ENCODE assay signal across 17 cellular contexts in genomic region chr13:20168396-20168795, GRCh38. TPM values are rescaled to one million over a fixed set of nuclear protein-coding genes. Genes with fewer than 3 reads are reported as not detected.
DNase-seq lines count a peak whose midpoint lies in the region; ATAC-seq and TF ChIP-seq lines count a peak whose summit lies in the region.
"Had no signal": no experiment of that assay in that cellular context is flagged by ENCODE, and none has a peak within 500 bp of the region (broad histone marks: within the 10 kb centered on the region; RNA-seq: fewer than 3 reads in every experiment).

No MANE protein-coding gene starts in this region.

- POLR2A ChIA-PET in PC-3 (lab: Charles Lee; ENCODE audit: unreplicated experiment) = no interaction called here

- peak; percentile 34 for DNase-seq in NCI-H748 (lab: John Stamatoyannopoulos, UW; ENCODE audit: unreplicated experiment)
- no peak for DNase-seq in NCI-H748 treated with DMSO at 0.1 percent for 48 hours (lab: John Stamatoyannopoulos, UW)
- DNase-seq in PC-3 = peak; percentile 39
- DNase-seq in left lobe of liver (ENCODE audit: low spot score) = no peak
- DNase-seq in left cardiac atrium = no peak
- no peak for DNase-seq in activated effector memory CD4-positive, alpha-beta T cell treated with Interleukin-2 at 50 U/mL for 16 hours
- DNase-seq: AML-193; CD4-positive, alpha-beta memory T cell; DMS153; DMS79; GDM1; HCEC 1CT had no signal

- no peaks in the 10 kb centered on the region for H3K9me2 ChIP-seq in PC-3 (replicated peaks; ENCODE audit: low read length)

- no peak overlapping the region for H3K9ac ChIP-seq in PC-3 (ENCODE audit: low read length)

- ATAC-seq in PC-3 = no peak
- peak; percentile 71 for ATAC-seq in left lobe of liver
- ATAC-seq in left cardiac atrium = no peak
- ATAC-seq: A549, GM23338 had no signal

- no peaks in the 10 kb centered on the region for H3K36me3 ChIP-seq in PC-3 (ENCODE audit: low read depth, low read length)

- H4K20me1 ChIP-seq in PC-3 (ENCODE audit: low read length) = no peaks in the 10 kb centered on the region

- H3K4me1 ChIP-seq in PC-3 (ENCODE audit: insufficient read depth, low read length) = peaks cover 29% of the 10 kb centered on the region
- H3K4me1 ChIP-seq: A549 had no signal

- no TSS peak for BruUV-seq in PC-3 (replicated peaks; lab: Mats Ljungman, UMichigan)

- H3K27ac ChIP-seq in C4-2B = peak overlapping the region; percentile 3
- H3K27ac ChIP-seq in PC-3 (ENCODE audit: low read length) = no peak overlapping the region
- H3K27ac ChIP-seq: 22Rv1, A549, HL-60 had no signal

- no peak overlapping the region for H3K4me2 ChIP-seq in PC-3 (ENCODE audit: low read length)
- H3K4me2 ChIP-seq: A549, GM23338 had no signal

- H3K79me2 ChIP-seq in PC-3 (ENCODE audit: low read length) = no peaks in the 10 kb centered on the region

- no peak overlapping the region for H2AFZ ChIP-seq in PC-3 (ENCODE audit: low read length)
- H2AFZ ChIP-seq: GM23338 had no signal

- intact Hi-C loops in PC-3 (cut with micrococcal nuclease) (loop anchor here (5.0 kb wide), 1 partner anchor 644 kb away; no protein-coding TSS in a partner anchor), left cardiac atrium (cut with DNase I) (loop anchor here in 1 of 2 donors (10.0 kb wide), 1 partner anchor 104 kb away; no protein-coding TSS in a partner anchor)

- no peak overlapping the region for H3K4me3 ChIP-seq in PC-3 (ENCODE audit: low read length)
- H3K4me3 ChIP-seq: A549, GM23338 had no signal

- no peaks in the 10 kb centered on the region for H3K9me3 ChIP-seq in PC-3 (ENCODE audit: low read length)
- H3K9me3 ChIP-seq: A549 had no signal

- H3F3A ChIP-seq in PC-3 (ENCODE audit: low read length, unreplicated experiment) = no peaks in the 10 kb centered on the region

- CTCF ChIA-PET in PC-3 (lab: Charles Lee) = no interaction called here

- no peaks in the 10 kb centered on the region for H3K27me3 ChIP-seq in PC-3 (ENCODE audit: low read length)

- TF ChIP-seq CTCF in C4-2B (conservative IDR thresholded peaks at IDR 0.05) (no peak), PC-3 (conservative IDR thresholded peaks at IDR 0.05; ENCODE audit: low read depth, low read length) (no peak)

RNA-seq across cellular contexts. Expression of gene GJA3, which starts 7.5 kb away (rescaled TPM):
- total RNA-seq in PC-3 (2014; rRNA removed) = 0.55 and 1.2 TPM in 2 replicates
- 0.03 TPM for total RNA-seq in left lobe of liver
- total RNA-seq in left cardiac atrium = 1 to 10 TPM; 6.2 to 8.0 TPM

RNA-seq across cellular contexts. Expression of gene GJB2, which starts 24.3 kb away (rescaled TPM):
- total RNA-seq in PC-3 (2014; rRNA removed) (46.5 and 53.0 TPM in 2 replicates), left lobe of liver (30.7 TPM), left cardiac atrium (under 1 TPM in 1 of 2 donors, not detected in 1; 0.27 TPM)
- total RNA-seq: CD4-positive, alpha-beta memory T cell; GM23338 had no signal

Comparison
In these comparisons a context has a peak if more than half of its experiments do, and no peak if none do; other contexts are left out.
1. DNase-seq: peak in NCI-H748 (single experiment) and PC-3 (single experiment); none in NCI-H748 treated with DMSO at 0.1 percent for 48 hours (single experiment), left lobe of liver (single experiment), left cardiac atrium (single experiment) and activated effector memory CD4-positive, alpha-beta T cell treated with Interleukin-2 at 50 U/mL for 16 hours (single experiment).
2. RNA of gene GJB2, which starts 24.3 kb away (total RNA-seq): 46.5 to 53.0 TPM in PC-3 and 30.7 TPM in left lobe of liver (single experiment); 0.27 TPM in left cardiac atrium; every median in the first group is over 10 times any median in the second.